ENCODE assay signal across 26 cellular contexts in genomic region chr13:103406967-103407366, GRCh38.
"Had no signal": no experiment of that assay in that cellular context is flagged by ENCODE, and none has a peak within 500 bp of the region (broad histone marks: within the 10 kb centered on the region; RNA-seq: fewer than 3 reads in every experiment).

No MANE protein-coding gene starts in this region.

- H3K4me2 ChIP-seq: hepatocyte, neural progenitor cell had no signal

- H2AFZ ChIP-seq: hepatocyte, neural progenitor cell had no signal

- H3K27ac ChIP-seq: hepatocyte, left ventricle myocardium inferior, neural progenitor cell, neutrophil, ovary, right atrium auricular region, right lobe of liver, skin epidermis, suprapubic skin, thoracic aorta, tibial artery, upper lobe of right lung had no signal

- ATAC-seq: natural killer cell; right lobe of liver; stimulated activated naive B cell treated with anti-CD40 and anti-IgM and Interleukin-4, amounts not matched to agents 10 μg/mL and 1 μg/mL and 100 μg/mL, for 72 hours; stimulated activated naive CD8-positive, alpha-beta T cell treated with anti-CD3 and anti-CD28 coated beads, Interleukin-15, Interleukin-2, amounts not matched to agents 100 U/mL and 50 U/mL, for 24 hours; upper lobe of right lung had no signal

- H3K9ac ChIP-seq: neural progenitor cell had no signal

- H3K4me3 ChIP-seq: hepatocyte, left ventricle myocardium inferior, lung, neural progenitor cell, ovary, right atrium auricular region, right lobe of liver, skin epidermis, suprapubic skin, thoracic aorta, tibial artery, upper lobe of right lung had no signal

- H3K79me2 ChIP-seq: hepatocyte had no signal

- H3K9me3 ChIP-seq: left ventricle myocardium inferior, neutrophil, ovary, right atrium auricular region, right lobe of liver, suprapubic skin, thoracic aorta, tibial artery, upper lobe of right lung had no signal

- DNase-seq: islet precursor cell; left ventricle myocardium inferior; mesendoderm; naive B cell; natural killer cell; nephron progenitor cell; occipital lobe; ovary; right lobe of liver; stimulated activated CD4-positive, alpha-beta T cell treated with anti-CD3 and anti-CD28 coated beads, Interleukin-12 subunit alpha, Interleukin-12 subunit beta, amount 100 ng/mL, for 4 hours; stimulated activated CD4-positive, alpha-beta T cell treated with anti-CD3 and anti-CD28 coated beads, Interleukin-15, amount 100 ng/mL, for 24 hours; stimulated activated CD4-positive, alpha-beta T cell treated with anti-CD3 and anti-CD28 coated beads, Interleukin-2, amount 100 ng/mL, for 24 hours; stimulated activated CD4-positive, alpha-beta T cell treated with anti-CD3 and anti-CD28 coated beads, Interleukin-4, amount 100 ng/mL, for 1 hour; stimulated activated naive B cell treated with anti-CD40 and anti-IgM and Interleukin-4, amounts not matched to agents 10 μg/mL and 1 μg/mL and 100 μg/mL, for 72 hours; stimulated activated naive CD8-positive, alpha-beta T cell treated with anti-CD3 and anti-CD28 coated beads, Interleukin-15, Interleukin-2, amounts not matched to agents 100 U/mL and 50 U/mL, for 24 hours; tibial artery; trophoblast cell; upper lobe of right lung had no signal

- H3K27me3 ChIP-seq: hepatocyte, neural progenitor cell, neutrophil, ovary, right atrium auricular region, right lobe of liver, suprapubic skin, tibial artery, upper lobe of right lung had no signal

- H3K4me1 ChIP-seq: left ventricle myocardium inferior, neural progenitor cell, right atrium auricular region, right lobe of liver, suprapubic skin, tibial artery, upper lobe of right lung had no signal

- H3K36me3 ChIP-seq: left ventricle myocardium inferior, neural progenitor cell, neutrophil, ovary, right atrium auricular region, right lobe of liver, suprapubic skin, thoracic aorta, tibial artery, upper lobe of right lung had no signal
